8 cellular contexts compared by ENCODE assay signal in the genomic region with DNA sequence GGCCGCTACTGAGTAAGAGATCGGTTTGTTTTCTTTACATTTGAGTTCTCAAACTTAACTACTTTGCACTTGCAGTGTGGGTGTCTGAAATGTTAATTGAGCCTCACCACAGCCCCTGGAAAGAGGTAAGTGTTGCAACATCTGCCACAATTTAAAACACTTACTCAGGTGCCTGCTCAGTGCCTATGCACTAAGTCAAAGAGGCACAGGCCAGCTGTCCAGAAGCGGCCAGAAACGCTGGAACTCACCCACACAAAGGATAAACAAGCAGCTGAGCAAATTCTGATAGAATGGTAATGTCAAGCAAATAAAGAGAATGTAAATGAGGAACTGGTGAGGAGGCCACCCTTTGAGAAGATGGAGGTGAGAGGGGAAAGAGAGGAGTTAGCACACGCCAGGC.
DNase-seq lines count a peak whose midpoint lies in the region; ATAC-seq and TF ChIP-seq lines count a peak whose summit lies in the region.
"Had no signal": no experiment of that assay in that cellular context is flagged by ENCODE, and none has a peak within 500 bp of the region (broad histone marks: within the 10 kb centered on the region; RNA-seq: fewer than 3 reads in every experiment).

No MANE protein-coding gene starts in this region.

- no peak for TF ChIP-seq CTCF in HEK293 (tag by site-specific recombination; IDR thresholded peaks at IDR 0.05)
- no peak for TF ChIP-seq CTCF in PC-9 (conservative IDR thresholded peaks at IDR 0.05)
- TF ChIP-seq CTCF in foreskin keratinocyte (conservative IDR thresholded peaks at IDR 0.05), result no peak
- TF ChIP-seq CTCF in gastrocnemius medialis (IDR thresholded peaks at IDR 0.05 in 4 of 5, conservative IDR thresholded peaks at IDR 0.05 in 1 of 5), result no peak

- peak overlapping the region; percentile 33; the same call in 1 of the 2 replicates for H2AFZ ChIP-seq in PC-9

- no peaks in the 10 kb centered on the region for H3K27me3 ChIP-seq in PC-9 (ENCODE audit: insufficient read depth, low read depth)
- H3K27me3 ChIP-seq in foreskin keratinocyte, result no peaks in the 10 kb centered on the region
- no peaks in the 10 kb centered on the region for H3K27me3 ChIP-seq in gastrocnemius medialis

- H3K4me3 ChIP-seq in HEK293 (ENCODE audit: low read depth, low read length) (no peak overlapping the region), PC-9 (peak overlapping the region; percentile 47; the same call in 1 of the 2 replicates), gastrocnemius medialis (no peak overlapping the region)

- BruUV-seq in PC-9 (replicated peaks; lab: Mats Ljungman, UMichigan), result TSS peak; percentile 80

- no peaks in the 10 kb centered on the region for H4K20me1 ChIP-seq in PC-9 (ENCODE audit: insufficient read depth)

- POLR2A ChIA-PET in HEK293 (lab: Yijun Ruan, JAX), result no interaction called here
- POLR2A ChIA-PET in PC-9 (lab: Charles Lee; ENCODE audit: unreplicated experiment), result interaction anchor here (0.6 to 0.8 kb wide), 4 partner anchors 31 to 510 kb away, joined by 3 to 8 read pairs (median 4); no protein-coding TSS in a partner anchor

- H3K9me3 ChIP-seq in HEK293 (ENCODE audit: control insufficient read depth, insufficient read depth, low read depth, low read length) (no peaks in the 10 kb centered on the region), PC-9 (ENCODE audit: insufficient read depth, low read depth) (no peaks in the 10 kb centered on the region), gastrocnemius medialis (no peaks in the 10 kb centered on the region)

- no peak for ATAC-seq in foreskin keratinocyte
- ATAC-seq in gastrocnemius medialis, result no peak
- no peak for ATAC-seq in HG02642 (IDR thresholded peaks at IDR 0.05; ENCODE audit: poor library complexity, unreplicated experiment)
- ATAC-seq in HG02678 (IDR thresholded peaks at IDR 0.05; ENCODE audit: unreplicated experiment), result no peak
- ATAC-seq: activated CD8-positive, alpha-beta T cell treated with anti-CD3 and anti-CD28 coated beads for 36 hours had no signal

- H3K36me3 ChIP-seq in HEK293 (ENCODE audit: control insufficient read depth in 2 of 2, insufficient read depth in 1 of 2, low read length in 2 of 2), result no peaks in the 10 kb centered on the region
- no peaks in the 10 kb centered on the region for H3K36me3 ChIP-seq in PC-9 (ENCODE audit: low read depth)
- no peaks in the 10 kb centered on the region for H3K36me3 ChIP-seq in gastrocnemius medialis

- no peaks in the 10 kb centered on the region for H3K9me2 ChIP-seq in PC-9 (ENCODE audit: insufficient read depth)

- CTCF ChIA-PET in HEK293 (lab: Yijun Ruan, JAX), result no interaction called here
- CTCF ChIA-PET in PC-9 (lab: Charles Lee), result interaction anchor here (1.0 kb wide), 1 partner anchor 59 kb away, joined by 4 read pairs; no protein-coding TSS in a partner anchor

- no peak for TF ChIP-seq POLR2A in gastrocnemius medialis (IDR thresholded peaks at IDR 0.05)

- DNase-seq in PC-9, result peak; percentile 12 to 52
- DNase-seq in foreskin keratinocyte, result no peak
- no peak for DNase-seq in gastrocnemius medialis
- DNase-seq in Kasumi-1 (lab: John Stamatoyannopoulos, UW), result no peak
- DNase-seq: activated CD8-positive, alpha-beta T cell treated with anti-CD3 and anti-CD28 coated beads for 36 hours had no signal

- H3K4me2 ChIP-seq in PC-9, result peak overlapping the region; percentile 88

- H3K4me1 ChIP-seq in HEK293 (ENCODE audit: control insufficient read depth, insufficient read depth, low read length) (peaks cover 5% of the 10 kb centered on the region), PC-9 (replicated peaks; ENCODE audit: insufficient read depth) (peaks cover 77% of the 10 kb centered on the region), foreskin keratinocyte (peaks cover 46% of the 10 kb centered on the region), gastrocnemius medialis (peaks cover 59 to 79% of the 10 kb centered on the region in 2 donors)

- intact Hi-C loops in PC-9 (cut with micrococcal nuclease; ENCODE audit: unreplicated experiment), result loop anchor here (1.0 to 5.0 kb wide), 3 partner anchors 34 to 97 kb away; no protein-coding TSS in a partner anchor
- intact Hi-C loops in gastrocnemius medialis (cut with DNase I; ENCODE audit: low total_unique reads), result loop anchor here (10.0 kb wide), 1 partner anchor 619 kb away; no protein-coding TSS in a partner anchor

- peaks cover 42% of the 10 kb centered on the region for H3F3A ChIP-seq in PC-9 (ENCODE audit: insufficient read depth, low read depth)

- in situ Hi-C loops in gastrocnemius medialis (cut with MboI; ENCODE audit: low sequenced_read_pairs in 4 of 4), result loop anchor here in 1 of 4 donors (10.0 kb wide), 1 partner anchor 71 kb away; no protein-coding TSS in a partner anchor

- H3K27ac ChIP-seq in HEK293 (ENCODE audit: extremely low read depth, low read depth, low read length) (no peak overlapping the region), PC-9 (peak overlapping the region; percentile 100), foreskin keratinocyte (peak overlapping the region; percentile 96), gastrocnemius medialis (peak overlapping the region; percentile 53 to 89 (median 64))

- no peaks in the 10 kb centered on the region for H3K79me2 ChIP-seq in PC-9 (ENCODE audit: low read depth)

TF ChIP-seq in HEK293, 187 proteins besides CTCF, POLR2A, EP300 and RAD21:
- TF ChIP-seq HOXA7 (CRISPR knock-in tag; IDR thresholded peaks at IDR 0.05; ENCODE audit: borderline replicate concordance) (no peak), ZFHX2 (tag by site-specific recombination; conservative IDR thresholded peaks at IDR 0.05) (0 out of 2 replicates have a peak, but pooled peaks have one; percentile 9)
- TF ChIP-seq, protein P1, sequence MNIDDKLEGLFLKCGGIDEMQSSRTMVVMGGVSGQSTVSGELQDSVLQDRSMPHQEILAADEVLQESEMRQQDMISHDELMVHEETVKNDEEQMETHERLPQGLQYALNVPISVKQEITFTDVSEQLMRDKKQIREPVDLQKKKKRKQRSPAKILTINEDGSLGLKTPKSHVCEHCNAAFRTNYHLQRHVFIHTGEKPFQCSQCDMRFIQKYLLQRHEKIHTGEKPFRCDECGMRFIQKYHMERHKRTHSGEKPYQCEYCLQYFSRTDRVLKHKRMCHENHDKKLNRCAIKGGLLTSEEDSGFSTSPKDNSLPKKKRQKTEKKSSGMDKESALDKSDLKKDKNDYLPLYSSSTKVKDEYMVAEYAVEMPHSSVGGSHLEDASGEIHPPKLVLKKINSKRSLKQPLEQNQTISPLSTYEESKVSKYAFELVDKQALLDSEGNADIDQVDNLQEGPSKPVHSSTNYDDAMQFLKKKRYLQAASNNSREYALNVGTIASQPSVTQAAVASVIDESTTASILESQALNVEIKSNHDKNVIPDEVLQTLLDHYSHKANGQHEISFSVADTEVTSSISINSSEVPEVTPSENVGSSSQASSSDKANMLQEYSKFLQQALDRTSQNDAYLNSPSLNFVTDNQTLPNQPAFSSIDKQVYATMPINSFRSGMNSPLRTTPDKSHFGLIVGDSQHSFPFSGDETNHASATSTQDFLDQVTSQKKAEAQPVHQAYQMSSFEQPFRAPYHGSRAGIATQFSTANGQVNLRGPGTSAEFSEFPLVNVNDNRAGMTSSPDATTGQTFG (tag by site-specific recombination; IDR thresholded peaks at IDR 0.05; ENCODE audit: borderline replicate concordance), result no peak
TF ChIP-seq in HEK293: peak in this region for 1.

Comparison
In these comparisons a context has a peak if more than half of its experiments do, and no peak if none do; other contexts are left out.
1. DNase-seq: peak in PC-9 (2 of 2); none in foreskin keratinocyte (0 of 2), gastrocnemius medialis (0 of 2) and Kasumi-1 (0 of 2).